Comparison of ENCODE assay signal across 12 cellular contexts in genomic region chr5:43422143-43422542, GRCh38. TPM values are rescaled to one million over a fixed set of nuclear protein-coding genes. Genes with fewer than 3 reads are reported as not detected.
DNase-seq lines count a peak whose midpoint lies in the region; ATAC-seq and TF ChIP-seq lines count a peak whose summit lies in the region.
"Had no signal": no experiment of that assay in that cellular context is flagged by ENCODE, and none has a peak within 500 bp of the region (broad histone marks: within the 10 kb centered on the region; RNA-seq: fewer than 3 reads in every experiment).

No MANE protein-coding gene starts in this region.

- H3K27me3 ChIP-seq in stomach = no peaks in the 10 kb centered on the region

- H3K27ac ChIP-seq in RWPE1 (no peak overlapping the region), stomach (peak overlapping the region in 4 of 5 donors; percentile 60 to 85 (median 72))

- H3K9me3 ChIP-seq in stomach = no peaks in the 10 kb centered on the region

- ATAC-seq in GM19324 (IDR thresholded peaks at IDR 0.05; ENCODE audit: low FRiP score, unreplicated experiment) = no peak
- ATAC-seq: activated T-cell treated with anti-CD3 and anti-CD28 coated beads, Interleukin-2, amount 50 U/mL, for 4 hours; effector memory CD8-positive, alpha-beta T cell had no signal

- no peak for TF ChIP-seq EP300 in stomach (IDR thresholded peaks at IDR 0.05)

- H3K36me3 ChIP-seq in stomach = no peaks in the 10 kb centered on the region

- intact Hi-C loops in stomach (cut with DNase I; ENCODE audit: low total_unique reads) = no loop called here

- no peak overlapping the region for H3K4me3 ChIP-seq in stomach

- 22 to 32% (median 31%) methylated on average over 2 of the region's 2 CpGs for WGBS in stomach, 5 donors

- POLR2A ChIA-PET in RWPE1 (lab: Yijun Ruan, JAX; ENCODE audit: low non-redundant PET) = no interaction called here

- H3K4me1 ChIP-seq in stomach = peaks cover 5 to 35% (median 15%) of the 10 kb centered on the region in 4 donors

- no peak for TF ChIP-seq POLR2A in stomach (IDR thresholded peaks at IDR 0.05)

- DNase-seq in NCI-H2171 treated with DMSO at 0.1 percent for 48 hours (lab: John Stamatoyannopoulos, UW) = peak; percentile 28
- no peak for DNase-seq in NCI-H2171 (lab: John Stamatoyannopoulos, UW)
- DNase-seq in RWPE1 (ENCODE audit: low spot score) = peak; percentile 85
- DNase-seq in glomerular visceral epithelial cell (ENCODE audit: extremely low spot score) = peak; percentile 88
- peak; percentile 63 for DNase-seq in stomach
- no peak for DNase-seq in RKO (ENCODE audit: low spot score)
- no peak for DNase-seq in hippocampal formation (lab: John Stamatoyannopoulos, UW)
- DNase-seq: activated T-cell treated with anti-CD3 and anti-CD28 coated beads, Interleukin-2, amount 50 U/mL, for 4 hours; AML-193; effector memory CD8-positive, alpha-beta T cell; NCI-H1417 treated with DMSO at 0.1 percent for 48 hours had no signal

- TF ChIP-seq CTCF in RWPE1 (conservative IDR thresholded peaks at IDR 0.05; ENCODE audit: low read depth) = no peak
- TF ChIP-seq CTCF in stomach (IDR thresholded peaks at IDR 0.05) = no peak

- CTCF ChIA-PET in RWPE1 (lab: Yijun Ruan, JAX) = no interaction called here

RNA-seq across cellular contexts. Expression of gene CCL28, which starts 10.0 kb away (rescaled TPM):
- total RNA-seq in stomach = 10 to 100 TPM in 1 of 5 donors, 1 to 10 TPM in 2, under 1 TPM in 1, not detected in 1; 0.45 to 23.3 (median 7.4) TPM
- polyA plus RNA-seq in stomach = 10 to 100 TPM in 1 of 3 donors, 1 to 10 TPM in 2; 7.1 to 11.0 (median 8.9) TPM

Comparison
In these comparisons a context has a peak if more than half of its experiments do, and no peak if none do; other contexts are left out.
1. DNase-seq: peak in NCI-H2171 treated with DMSO at 0.1 percent for 48 hours (single experiment), RWPE1 (single experiment), glomerular visceral epithelial cell (single experiment) and stomach (single experiment); none in NCI-H2171 (single experiment), RKO (single experiment) and hippocampal formation (0 of 2).